ENCODE assay signal across 20 cellular contexts in genomic region chr1:184416921-184417320, GRCh38. TPM values are rescaled to one million over a fixed set of nuclear protein-coding genes. Genes with fewer than 3 reads are reported as not detected.
A peak's percentile ranks its signal among the peaks of the same experiment; 100 is the strongest.
DNase-seq lines count a peak whose midpoint lies in the region; ATAC-seq, FAIRE-seq and TF ChIP-seq lines count a peak whose summit lies in the region.
"Had no signal": no experiment of that assay in that cellular context is flagged by ENCODE, and none has a peak within 500 bp of the region (broad histone marks: within the 10 kb centered on the region; RNA-seq: fewer than 3 reads in every experiment).

No MANE protein-coding gene starts in this region.

- POLR2A ChIA-PET in PC-3 (lab: Charles Lee; ENCODE audit: unreplicated experiment), result no interaction called here

- DNase-seq in PC-3 (no peak), epithelial cell of esophagus (ENCODE audit: low read depth) (peak; percentile 79), keratinocyte (ENCODE audit: low read depth, low spot score) (no peak), smooth muscle cell (lab: John Stamatoyannopoulos, UW; ENCODE audit: unreplicated experiment) (no peak), dorsolateral prefrontal cortex (no peak), G401 (ENCODE audit: low spot score) (no peak)
- no peak for DNase-seq in activated CD4-positive, alpha-beta T cell treated with anti-CD3 and anti-CD28 coated beads, Interleukin-2, amount 50 U/mL, for 4 hours
- DNase-seq: BE2C, EL, H9, HFFc6, Kasumi-1, MG63, NCI-H1417 treated with DMSO at 0.1 percent for 48 hours, NCI-H187 treated with DMSO at 0.1 percent for 48 hours, NCI-H226, NCI-H510A treated with DMSO at 0.1 percent for 48 hours, NCI-H748 treated with DMSO at 0.1 percent for 48 hours, Right ventricle myocardium superior had no signal

- in situ Hi-C loops in G401 (cut with HindIII; ENCODE audit: low sequenced_read_pairs), result no loop called here

- peaks cover 52% of the 10 kb centered on the region for H3K4me1 ChIP-seq in PC-3 (ENCODE audit: insufficient read depth, low read length)
- H3K4me1 ChIP-seq in keratinocyte (ENCODE audit: control insufficient read depth, extremely low read depth, insufficient read depth, low read length), result peaks cover 61% of the 10 kb centered on the region
- peaks cover 20% of the 10 kb centered on the region for H3K4me1 ChIP-seq in smooth muscle cell (ENCODE audit: low read depth)

- intact Hi-C loops in PC-3 (cut with micrococcal nuclease), result no loop called here
- intact Hi-C loops in dorsolateral prefrontal cortex (cut with DNase I), result no loop called here

- no peak overlapping the region for H2AFZ ChIP-seq in PC-3 (ENCODE audit: low read length)
- H2AFZ ChIP-seq in keratinocyte (ENCODE audit: control insufficient read depth, low read length), result peak overlapping the region; percentile 8
- H2AFZ ChIP-seq in smooth muscle cell (ENCODE audit: low read depth), result no peak overlapping the region

- no peaks in the 10 kb centered on the region for H3F3A ChIP-seq in PC-3 (ENCODE audit: low read length, unreplicated experiment)
- no peaks in the 10 kb centered on the region for H3F3A ChIP-seq in smooth muscle cell (ENCODE audit: low read depth)

- TF ChIP-seq CTCF in PC-3 (conservative IDR thresholded peaks at IDR 0.05; ENCODE audit: low read depth, low read length), result no peak
- no peak for TF ChIP-seq CTCF in epithelial cell of esophagus (IDR thresholded peaks at IDR 0.05; ENCODE audit: insufficient read depth, low read depth, low read length, missing control alignments)
- no peak for TF ChIP-seq CTCF in keratinocyte (optimal IDR thresholded peaks at IDR 0.05 in 1 of 3, IDR thresholded peaks at IDR 0.05 in 1 of 3, conservative IDR thresholded peaks at IDR 0.05 in 1 of 3; ENCODE audit: extremely low read depth in 1 of 3, insufficient read depth in 2 of 3, low read length in 3 of 3)
- TF ChIP-seq CTCF in smooth muscle cell (IDR thresholded peaks at IDR 0.05; ENCODE audit: borderline replicate concordance, insufficient read depth, poor library complexity, severe bottlenecking), result no peak
- no peak for TF ChIP-seq CTCF in dorsolateral prefrontal cortex (IDR thresholded peaks at IDR 0.05 in 54 of 56, conservative IDR thresholded peaks at IDR 0.05 in 2 of 56; ENCODE audit: low read depth in 1 of 56, partially characterized antibody in 56 of 56)

- no peak for ATAC-seq in PC-3

- H3K4me3 ChIP-seq in PC-3 (ENCODE audit: low read length) (no peak overlapping the region), epithelial cell of esophagus (ENCODE audit: low read length) (peak overlapping the region; percentile 7), keratinocyte (ENCODE audit: control insufficient read depth in 2 of 3, extremely low read depth in 1 of 3, insufficient read depth in 2 of 3, low read depth in 1 of 3, low read length in 3 of 3) (peak overlapping the region in 2 of 3 experiments; percentile 51 to 54), smooth muscle cell (no peak overlapping the region), dorsolateral prefrontal cortex (no peak overlapping the region)
- H3K4me3 ChIP-seq: MG63 had no signal

- H3K27me3 ChIP-seq in PC-3 (ENCODE audit: low read length) (no peaks in the 10 kb centered on the region), keratinocyte (ENCODE audit: control insufficient read depth, extremely low read depth, insufficient read depth, low read length) (no peaks in the 10 kb centered on the region), smooth muscle cell (ENCODE audit: low read depth) (no peaks in the 10 kb centered on the region), dorsolateral prefrontal cortex (no peaks in the 10 kb centered on the region)
- H3K27me3 ChIP-seq: BE2C, MG63 had no signal

- H3K9me3 ChIP-seq in PC-3 (ENCODE audit: low read length), result no peaks in the 10 kb centered on the region
- H3K9me3 ChIP-seq in keratinocyte (ENCODE audit: control insufficient read depth, low read depth, low read length), result no peaks in the 10 kb centered on the region
- H3K9me3 ChIP-seq in smooth muscle cell (replicated peaks; ENCODE audit: low read depth), result no peaks in the 10 kb centered on the region
- H3K9me3 ChIP-seq: BE2C, MG63 had no signal

- H4K20me1 ChIP-seq in PC-3 (ENCODE audit: low read length) (no peaks in the 10 kb centered on the region), keratinocyte (ENCODE audit: control insufficient read depth, extremely low read depth, insufficient read depth, low read length) (no peaks in the 10 kb centered on the region), smooth muscle cell (ENCODE audit: low read depth) (no peaks in the 10 kb centered on the region)

- 37% methylated on average over 4 of the region's 4 CpGs for WGBS in smooth muscle cell (ENCODE audit: low lambda C conversion rate)

- no peaks in the 10 kb centered on the region for H3K9me1 ChIP-seq in keratinocyte (ENCODE audit: control insufficient read depth, extremely low read depth, insufficient read depth, low read length)

- H3K4me2 ChIP-seq in PC-3 (ENCODE audit: low read length) (peak overlapping the region; percentile 57), keratinocyte (ENCODE audit: control insufficient read depth, extremely low read depth, insufficient read depth, low read depth, low read length) (peak overlapping the region; percentile 95), smooth muscle cell (peak overlapping the region; percentile 8)

- BruUV-seq in PC-3 (replicated peaks; lab: Mats Ljungman, UMichigan), result no TSS peak

- CTCF ChIA-PET in PC-3 (lab: Charles Lee), result no interaction called here

- FAIRE-seq in keratinocyte (lab: Jason Lieb, UNC), result no peak

- dilution Hi-C loops in keratinocyte (cut with MboI; ENCODE audit: extremely low pct_ligation_motif_present, low sequenced_read_pairs), result no loop called here

- no peaks in the 10 kb centered on the region for H3K79me2 ChIP-seq in PC-3 (ENCODE audit: low read length)
- peaks cover 34% of the 10 kb centered on the region for H3K79me2 ChIP-seq in keratinocyte (ENCODE audit: control insufficient read depth, insufficient read depth, low read length)
- H3K79me2 ChIP-seq in smooth muscle cell (ENCODE audit: low read depth), result peaks cover 58% of the 10 kb centered on the region

- H3K9ac ChIP-seq in PC-3 (ENCODE audit: low read length) (no peak overlapping the region), keratinocyte (ENCODE audit: control insufficient read depth, extremely low read depth, insufficient read depth, low read length) (peak overlapping the region; percentile 68), smooth muscle cell (ENCODE audit: low read depth) (no peak overlapping the region)

- H3K36me3 ChIP-seq in PC-3 (ENCODE audit: low read depth, low read length) (no peaks in the 10 kb centered on the region), keratinocyte (ENCODE audit: control insufficient read depth in 2 of 2, extremely low read depth in 1 of 2, insufficient read depth in 2 of 2, low read length in 2 of 2) (peaks cover 3% of the 10 kb centered on the region in 2 experiments), smooth muscle cell (ENCODE audit: low read depth) (no peaks in the 10 kb centered on the region)
- H3K36me3 ChIP-seq: BE2C, MG63 had no signal

- H3K9me2 ChIP-seq in PC-3 (replicated peaks; ENCODE audit: low read length), result no peaks in the 10 kb centered on the region

- peak overlapping the region; percentile 72 for H3K27ac ChIP-seq in PC-3 (ENCODE audit: low read length)
- peak overlapping the region; percentile 97 for H3K27ac ChIP-seq in keratinocyte (ENCODE audit: control insufficient read depth, insufficient read depth, low read length)
- H3K27ac ChIP-seq in smooth muscle cell (ENCODE audit: low read depth), result peak overlapping the region; percentile 50
- no peak overlapping the region for H3K27ac ChIP-seq in dorsolateral prefrontal cortex

RNA-seq across cellular contexts. Expression of gene C1orf21, which starts 30.1 kb away (rescaled TPM):
- 1.3 and 7.3 TPM in 2 replicates for total RNA-seq in PC-3 (2014; rRNA removed)
- 21.2 to 44.3 TPM (median 25.2 TPM) in 3 replicates for polyA plus RNA-seq in keratinocyte
- polyA plus RNA-seq in keratinocyte (2011; ENCODE audit: low read depth), result 34.9 TPM
- polyA plus RNA-seq in keratinocyte (2011; cell fraction: cytosol; rRNA removed), result 25.5 and 52.3 TPM in 2 replicates
- 13.3 and 19.3 TPM in 2 replicates for polyA plus RNA-seq in keratinocyte (2011; cell fraction: nucleus; rRNA removed)
- 31.6 and 44.8 TPM in 2 replicates for polyA plus RNA-seq in keratinocyte (2012; ENCODE audit: low replicate concordance)
- polyA minus RNA-seq in keratinocyte, result 2.3 to 16.9 TPM (median 11.9 TPM) in 3 replicates
- polyA minus RNA-seq in keratinocyte (2011; cell fraction: cytosol; rRNA and poly(A)+ RNA removed), result 6.1 TPM
- 5.3 and 12.1 TPM in 2 replicates for polyA minus RNA-seq in keratinocyte (2011; cell fraction: nucleus; rRNA and poly(A)+ RNA removed)
- 39.4 and 76.8 TPM in 2 replicates for total RNA-seq in smooth muscle cell
- polyA plus RNA-seq in smooth muscle cell, result 24.2 and 31.4 TPM in 2 replicates
- total RNA-seq in dorsolateral prefrontal cortex, result 10 to 100 TPM; 22.5 to 94.0 (median 64.7) TPM
- total RNA-seq in G401 (2014; rRNA removed; shearing (Covaris generic)), result not detected in 2 replicates
- total RNA-seq: OCI-LY7 had no signal

Comparison
In these comparisons a context has a peak if more than half of its experiments do, and no peak if none do; other contexts are left out.
1. H3K27ac ChIP-seq: peak in PC-3 (single experiment), keratinocyte (single experiment) and smooth muscle cell (single experiment); none in dorsolateral prefrontal cortex (0 of 59).
2. H3K4me2 ChIP-seq: peak in every context shown above with its lines; median percentile 95 in keratinocyte; 57 in PC-3; 8 in smooth muscle cell.
3. H3K4me3 ChIP-seq: peak in epithelial cell of esophagus (single experiment) and keratinocyte (2 of 3); none in PC-3 (single experiment), smooth muscle cell (single experiment) and dorsolateral prefrontal cortex (0 of 59).